21 cellular contexts compared by ENCODE assay signal in the genomic region with DNA sequence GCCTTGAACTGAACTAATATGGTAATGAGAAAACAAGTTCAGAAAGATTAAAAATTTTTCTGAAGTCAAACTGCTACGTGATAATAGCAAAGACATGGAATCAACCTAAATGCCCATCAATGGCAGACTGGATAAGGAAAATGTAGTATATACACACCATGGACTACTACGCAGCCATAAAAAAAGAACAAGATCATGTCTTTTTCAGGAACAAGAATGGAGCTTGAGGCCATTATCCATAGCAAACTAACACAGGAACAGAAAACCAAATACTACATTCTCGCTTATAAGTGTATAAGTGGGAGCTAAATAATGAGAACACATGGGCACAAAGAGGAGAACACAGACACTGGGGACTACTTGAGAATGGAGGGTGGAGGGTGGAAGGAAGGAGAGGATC.
"Had no signal": no experiment of that assay in that cellular context is flagged by ENCODE, and none has a peak within 500 bp of the region (broad histone marks: within the 10 kb centered on the region; RNA-seq: fewer than 3 reads in every experiment).

No MANE protein-coding gene starts in this region.

- H3K4me1 ChIP-seq: right atrium auricular region had no signal

- H3K4me3 ChIP-seq: coronary artery, dorsolateral prefrontal cortex, esophagus muscularis mucosa, gastroesophageal sphincter, lung, right atrium auricular region, upper lobe of right lung, vagina had no signal

- FAIRE-seq: endometrium, small intestine had no signal

- H3K27ac Mint-ChIP-seq: nephron progenitor cell had no signal

- DNase-seq: dorsolateral prefrontal cortex; effector CD8-positive, alpha-beta T cell; left colon; left ventricle myocardium superior; mesendoderm; naive thymus-derived CD4-positive, alpha-beta T cell; nephron progenitor cell; posterior cingulate gyrus; small intestine; stimulated activated CD4-positive, alpha-beta T cell treated with anti-CD3 and anti-CD28 coated beads, Interleukin-12 subunit alpha, Interleukin-12 subunit beta, amount 100 ng/mL, for 4 hours; stimulated activated naive CD4-positive, alpha-beta T cell treated with Interleukin-2 at 50 U/mL for 16 hours; upper lobe of right lung had no signal

- H3K4me3 Mint-ChIP-seq: naive thymus-derived CD4-positive, alpha-beta T cell; nephron progenitor cell had no signal

- ATAC-seq: gastroesophageal sphincter; left colon; left ventricle myocardium superior; naive thymus-derived CD4-positive, alpha-beta T cell; upper lobe of right lung had no signal

- H3K9me3 Mint-ChIP-seq: nephron progenitor cell had no signal

- H3K9me3 ChIP-seq: esophagus muscularis mucosa, gastroesophageal sphincter, neutrophil, right atrium auricular region, upper lobe of right lung, vagina had no signal

- H3K27me3 ChIP-seq: dorsolateral prefrontal cortex, esophagus muscularis mucosa, right atrium auricular region, upper lobe of right lung, vagina had no signal

- H3K27ac ChIP-seq: coronary artery, dorsolateral prefrontal cortex, epithelial cell of prostate, esophagus muscularis mucosa, gastroesophageal sphincter, neutrophil, right atrium auricular region, upper lobe of right lung, vagina had no signal

- H3K36me3 ChIP-seq: esophagus muscularis mucosa, gastroesophageal sphincter, neutrophil, right atrium auricular region, upper lobe of right lung, vagina had no signal
